In the genomic region with DNA sequence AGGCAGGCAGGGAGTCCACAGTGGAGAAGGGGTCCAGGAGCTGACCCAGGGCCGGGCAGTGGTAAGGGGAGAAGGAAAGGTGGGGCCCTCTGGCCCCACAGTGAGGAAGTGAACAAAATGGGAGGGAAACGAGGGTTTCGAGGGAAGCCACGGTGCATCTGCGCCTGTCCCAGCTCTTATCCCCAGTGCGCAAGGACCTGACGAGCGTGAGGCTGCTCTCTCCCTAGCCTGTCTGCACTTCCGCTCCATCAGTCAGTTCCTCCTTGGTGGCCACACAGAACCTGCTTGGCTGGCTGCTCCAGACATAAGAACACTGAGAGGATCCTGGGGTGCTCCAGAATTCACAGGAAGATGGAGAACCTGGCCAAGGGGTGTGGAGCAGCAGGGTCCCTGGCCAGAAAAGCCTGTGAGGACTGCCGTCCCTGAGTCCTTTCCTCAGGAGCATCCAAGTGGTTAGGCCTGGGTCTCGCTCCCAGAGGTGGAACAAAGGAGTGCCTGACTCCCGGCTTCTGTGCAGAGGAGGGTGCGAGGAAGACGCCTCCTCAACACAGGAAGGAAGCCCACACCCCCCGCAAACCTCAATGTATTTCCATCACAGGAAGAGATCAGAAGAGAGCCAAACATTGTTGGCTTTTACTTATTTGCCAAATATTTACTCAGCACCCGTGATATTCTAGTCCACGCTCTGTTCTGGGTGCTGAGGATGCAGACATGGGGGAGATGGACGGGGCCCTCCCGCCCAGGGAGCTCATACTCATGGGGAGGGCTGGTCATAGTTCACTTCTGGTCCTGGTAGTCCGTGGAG, we compare ENCODE assay signal across 9 cellular contexts. TPM values are rescaled to one million over a fixed set of nuclear protein-coding genes. Genes with fewer than 3 reads are reported as not detected.
A peak's percentile ranks its signal among the peaks of the same experiment; 100 is the strongest.
DNase-seq lines count a peak whose midpoint lies in the region; ATAC-seq, FAIRE-seq and TF ChIP-seq lines count a peak whose summit lies in the region.
"Had no signal": no experiment of that assay in that cellular context is flagged by ENCODE, and none has a peak within 500 bp of the region (broad histone marks: within the 10 kb centered on the region; RNA-seq: fewer than 3 reads in every experiment).

No MANE protein-coding gene starts in this region.

- H3K79me2 ChIP-seq in K562 (ENCODE audit: control insufficient read depth, insufficient read depth, low read length), result peaks cover 7% of the 10 kb centered on the region; the same call in 2 of the 3 replicates

- peaks cover 9% of the 10 kb centered on the region; the same call in 1 of the 2 replicates for H3K9me3 ChIP-seq in K562 (replicated peaks; ENCODE audit: control insufficient read depth, insufficient read depth, low read depth, low read length)
- H3K9me3 ChIP-seq: SJSA1 had no signal

- peak overlapping the region; percentile 59 for H3K4me2 ChIP-seq in K562 (ENCODE audit: insufficient read depth, low read length)

- CTCF ChIA-PET in K562 (lab: Yijun Ruan, JAX; ENCODE audit: low intra/inter-chr PET ratio), result no interaction called here

- peak overlapping the region; percentile 55; the same call in 2 of the 3 replicates for H3K27ac ChIP-seq in K562 (ENCODE audit: extremely low read depth, low read depth, low read length)
- H3K27ac ChIP-seq: SJSA1 had no signal

- DNase-seq in GF-D8 (lab: John Stamatoyannopoulos, UW) (peak; percentile 55), UCSD-AML1 (lab: John Stamatoyannopoulos, UW; ENCODE audit: unreplicated experiment) (peak; percentile 75), K562 (ENCODE audit: extremely low read depth in 1 of 4, low spot score in 3 of 4) (no peak), NCI-H128 (lab: John Stamatoyannopoulos, UW; ENCODE audit: unreplicated experiment) (no peak), putamen (ENCODE audit: low spot score) (no peak)
- DNase-seq in stimulated activated CD4-positive, alpha-beta T cell treated with anti-CD3 and anti-CD28 coated beads, Interleukin-1b, Interleukin-23, amount 100 ng/mL, for 4 hours (ENCODE audit: low read depth in 2 of 2), result peak; percentile 16 to 34

- ATAC-seq in K562 (peak; percentile 72), GM19452 (IDR thresholded peaks at IDR 0.05; ENCODE audit: unreplicated experiment) (no peak), GM21447 (IDR thresholded peaks at IDR 0.05; ENCODE audit: unreplicated experiment) (no peak)

- peaks cover 7% of the 10 kb centered on the region; the same call in 2 of the 3 replicates for H3K36me3 ChIP-seq in K562 (ENCODE audit: control insufficient read depth, insufficient read depth, low read length)
- H3K36me3 ChIP-seq: SJSA1 had no signal

- no peaks in the 10 kb centered on the region for H3K27me3 ChIP-seq in K562 (ENCODE audit: control insufficient read depth in 2 of 2, insufficient read depth in 2 of 2, low read length in 2 of 2)

- no peak overlapping the region for H3K4me3 ChIP-seq in K562
- H3K4me3 ChIP-seq: SJSA1 had no signal

- peak overlapping the region; percentile 65 to 77 for H3K9ac ChIP-seq in K562 (ENCODE audit: insufficient read depth in 1 of 2, low read depth in 2 of 2, low read length in 2 of 2)

- POLR2A ChIA-PET in K562 (lab: Yijun Ruan, JAX), result interaction anchor here (0.6 to 2.3 kb wide), 6 partner anchors 10 to 200 kb away, joined by 3 to 13 read pairs (median 4); no protein-coding TSS in a partner anchor

- no peak for TF ChIP-seq EP300 in K562 (IDR thresholded peaks at IDR 0.05; ENCODE audit: low read length)

- TF ChIP-seq CTCF in K562 (IDR thresholded peaks at IDR 0.05 in 2 of 3, conservative IDR thresholded peaks at IDR 0.05 in 1 of 3; ENCODE audit: insufficient read depth in 2 of 3, low read depth in 1 of 3, low read length in 3 of 3), result no peak

- no peak for TF ChIP-seq RAD21 in K562 (CRISPR knock-in tag; conservative IDR thresholded peaks at IDR 0.05 in 1 of 2, IDR thresholded peaks at IDR 0.05 in 1 of 2)

- WGBS in K562 (ENCODE audit: insufficient coverage, low coverage, missing lambda C conversion rate), result 54% methylated on average over 19 of the region's 20 CpGs

- BruUV-seq in K562 (replicated peaks; lab: Mats Ljungman, UMichigan), result no TSS peak

- no peak for FAIRE-seq in K562 (lab: Jason Lieb, UNC)

- no peak for TF ChIP-seq POLR2A in K562 (conservative IDR thresholded peaks at IDR 0.05)

- no peaks in the 10 kb centered on the region for H3K9me1 ChIP-seq in K562 (ENCODE audit: control insufficient read depth, insufficient read depth, low read length)

- H3K4me1 ChIP-seq in K562 (replicated peaks in 1 of 2; ENCODE audit: control insufficient read depth in 2 of 2, insufficient read depth in 2 of 2, low read length in 2 of 2), result peaks cover 40 to 54% of the 10 kb centered on the region in 2 experiments
- H3K4me1 ChIP-seq: SJSA1 had no signal

- H2AFZ ChIP-seq in K562 (ENCODE audit: low read depth, low read length), result peak overlapping the region; percentile 78

- H4K20me1 ChIP-seq in K562 (replicated peaks; ENCODE audit: control insufficient read depth, insufficient read depth, low read length), result no peaks in the 10 kb centered on the region

- intact Hi-C loops in K562 (cut with micrococcal nuclease), result no loop called here

- in situ Hi-C loops in K562 (cut with MboI), result no loop called here

TF ChIP-seq in K562, 482 proteins besides CTCF, POLR2A, EP300 and RAD21 (continues in another document):
- TF ChIP-seq SETDB1 (IDR thresholded peaks at IDR 0.05; ENCODE audit: low read length), result peak; percentile 33
- TF ChIP-seq ZNF79 (CRISPR knock-in tag; IDR thresholded peaks at IDR 0.05; ENCODE audit: low read depth), result no peak
- 0 out of 2 replicates have a peak, but pooled peaks have one; percentile 7 for TF ChIP-seq TCF3 (CRISPR knock-in tag; IDR thresholded peaks at IDR 0.05)
- TF ChIP-seq MYNN (IDR thresholded peaks at IDR 0.05), result no peak
- no peak for TF ChIP-seq MYNN (CRISPR knock-in tag; IDR thresholded peaks at IDR 0.05)
- TF ChIP-seq, protein P1, sequence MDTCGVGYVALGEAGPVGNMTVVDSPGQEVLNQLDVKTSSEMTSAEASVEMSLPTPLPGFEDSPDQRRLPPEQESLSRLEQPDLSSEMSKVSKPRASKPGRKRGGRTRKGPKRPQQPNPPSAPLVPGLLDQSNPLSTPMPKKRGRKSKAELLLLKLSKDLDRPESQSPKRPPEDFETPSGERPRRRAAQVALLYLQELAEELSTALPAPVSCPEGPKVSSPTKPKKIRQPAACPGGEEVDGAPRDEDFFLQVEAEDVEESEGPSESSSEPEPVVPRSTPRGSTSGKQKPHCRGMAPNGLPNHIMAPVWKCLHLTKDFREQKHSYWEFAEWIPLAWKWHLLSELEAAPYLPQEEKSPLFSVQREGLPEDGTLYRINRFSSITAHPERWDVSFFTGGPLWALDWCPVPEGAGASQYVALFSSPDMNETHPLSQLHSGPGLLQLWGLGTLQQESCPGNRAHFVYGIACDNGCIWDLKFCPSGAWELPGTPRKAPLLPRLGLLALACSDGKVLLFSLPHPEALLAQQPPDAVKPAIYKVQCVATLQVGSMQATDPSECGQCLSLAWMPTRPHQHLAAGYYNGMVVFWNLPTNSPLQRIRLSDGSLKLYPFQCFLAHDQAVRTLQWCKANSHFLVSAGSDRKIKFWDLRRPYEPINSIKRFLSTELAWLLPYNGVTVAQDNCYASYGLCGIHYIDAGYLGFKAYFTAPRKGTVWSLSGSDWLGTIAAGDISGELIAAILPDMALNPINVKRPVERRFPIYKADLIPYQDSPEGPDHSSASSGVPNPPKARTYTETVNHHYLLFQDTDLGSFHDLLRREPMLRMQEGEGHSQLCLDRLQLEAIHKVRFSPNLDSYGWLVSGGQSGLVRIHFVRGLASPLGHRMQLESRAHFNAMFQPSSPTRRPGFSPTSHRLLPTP (IDR thresholded peaks at IDR 0.05; ENCODE audit: borderline replicate concordance, extremely low read depth, insufficient read length), result no peak
- no peak for TF ChIP-seq MEF2D (tag; conservative IDR thresholded peaks at IDR 0.05; ENCODE audit: low read depth)
- peak; percentile 23 to 49; a peak in 2 of 4 replicates for TF ChIP-seq NRF1 (conservative IDR thresholded peaks at IDR 0.05 in 1 of 2, IDR thresholded peaks at IDR 0.05 in 1 of 2)

RNA-seq across cellular contexts. Expression of a gene that starts 43.7 kb away (rescaled TPM):
- total RNA-seq in K562 (2011; cell fraction: chromatin; rRNA removed; ENCODE audit: low replicate concordance), result 229 and 466 TPM in 2 replicates
- 309 and 326 TPM in 2 replicates for total RNA-seq in K562 (2011; cell fraction: nucleolus; rRNA removed)
- total RNA-seq in K562 (2011; cell fraction: nucleoplasm; rRNA removed), result 244 and 282 TPM in 2 replicates
- total RNA-seq in K562 (2014; rRNA removed) (28.8 and 35.6 TPM in 2 replicates), K562 (2014; rRNA removed; fragmentation: Illumina TruSeq; extraction: Trizol) (7.3 and 9.5 TPM in 2 replicates), K562 (2015; rRNA removed; fragmentation: Illumina TruSeq; extraction: Trizol) (23.9 and 24.6 TPM in 2 replicates), K562 (2021) (45.2 and 54.4 TPM in 2 replicates)
- polyA plus RNA-seq in K562 (2011; rRNA removed) (59.7 and 110 TPM in 2 replicates), K562 (2014; fragmentation: Illumina TruSeq; extraction: Trizol) (21.8 and 29.4 TPM in 2 replicates), K562 (2014; fragmentation: Nextera tagmentation; extraction: Ambion mirVana) (under 1 TPM; 0.32 to 0.89 TPM), K562 (2014; rRNA removed) (35.5 and 36.2 TPM in 2 replicates)
- polyA plus RNA-seq in K562 (2011; cell fraction: cytosol; rRNA removed), result 50.2 and 68.3 TPM in 2 replicates
- 313 and 392 TPM in 2 replicates for polyA plus RNA-seq in K562 (2011; cell fraction: nucleus; rRNA removed)
- polyA plus RNA-seq in K562 (2012), result 39.1 and 59.5 TPM in 2 replicates
- polyA minus RNA-seq in K562 (2011; rRNA and poly(A)+ RNA removed), result 56.4 and 73.7 TPM in 2 replicates
- polyA minus RNA-seq in K562 (2011; cell fraction: cytosol; rRNA and poly(A)+ RNA removed), result 58.2 and 59.2 TPM in 2 replicates
- 58.7 and 72.1 TPM in 2 replicates for polyA minus RNA-seq in K562 (2011; cell fraction: nucleus; rRNA and poly(A)+ RNA removed)

RNA-seq across cellular contexts. Expression of a gene that starts 55.8 kb away (rescaled TPM):
- total RNA-seq in K562 (2011; cell fraction: chromatin; rRNA removed; ENCODE audit: low replicate concordance), result 39.7 and 71.7 TPM in 2 replicates
- 42.2 and 44.1 TPM in 2 replicates for total RNA-seq in K562 (2011; cell fraction: nucleolus; rRNA removed)
- 34.4 and 37.9 TPM in 2 replicates for total RNA-seq in K562 (2011; cell fraction: nucleoplasm; rRNA removed)
- total RNA-seq in K562 (2014; rRNA removed) (33.1 and 50.4 TPM in 2 replicates), K562 (2014; rRNA removed; fragmentation: Illumina TruSeq; extraction: Trizol) (5.7 and 8.2 TPM in 2 replicates), K562 (2015; rRNA removed; fragmentation: Illumina TruSeq; extraction: Trizol) (21.2 and 21.9 TPM in 2 replicates), K562 (2021) (29.8 and 31.2 TPM in 2 replicates)
- polyA plus RNA-seq in K562 (2011; rRNA removed) (23.8 and 33.3 TPM in 2 replicates), K562 (2014; fragmentation: Illumina TruSeq; extraction: Trizol) (15.0 and 22.7 TPM in 2 replicates), K562 (2014; fragmentation: Nextera tagmentation; extraction: Ambion mirVana) (10 to 100 TPM; 16.7 to 26.0 TPM), K562 (2014; rRNA removed) (28.1 and 48.3 TPM in 2 replicates)
- 27.1 and 60.5 TPM in 2 replicates for polyA plus RNA-seq in K562 (2011; cell fraction: cytosol; rRNA removed)
- 58.3 and 92.0 TPM in 2 replicates for polyA plus RNA-seq in K562 (2011; cell fraction: nucleus; rRNA removed)
- polyA plus RNA-seq in K562 (2012), result 28.4 and 31.7 TPM in 2 replicates
- 6.6 and 8.9 TPM in 2 replicates for polyA minus RNA-seq in K562 (2011; rRNA and poly(A)+ RNA removed)
- polyA minus RNA-seq in K562 (2011; cell fraction: cytosol; rRNA and poly(A)+ RNA removed), result 7.1 and 9.9 TPM in 2 replicates
- 15.1 and 21.2 TPM in 2 replicates for polyA minus RNA-seq in K562 (2011; cell fraction: nucleus; rRNA and poly(A)+ RNA removed)

Comparison
In these comparisons a context has a peak if more than half of its experiments do, and no peak if none do; other contexts are left out.
1. DNase-seq: peak in GF-D8 (single experiment), UCSD-AML1 (single experiment) and stimulated activated CD4-positive, alpha-beta T cell treated with anti-CD3 and anti-CD28 coated beads, Interleukin-1b, Interleukin-23, amount 100 ng/mL, for 4 hours (2 of 2); none in K562 (0 of 4), NCI-H128 (single experiment) and putamen (single experiment).